Comparison of ENCODE assay signal across 14 cellular contexts in the genomic region with DNA sequence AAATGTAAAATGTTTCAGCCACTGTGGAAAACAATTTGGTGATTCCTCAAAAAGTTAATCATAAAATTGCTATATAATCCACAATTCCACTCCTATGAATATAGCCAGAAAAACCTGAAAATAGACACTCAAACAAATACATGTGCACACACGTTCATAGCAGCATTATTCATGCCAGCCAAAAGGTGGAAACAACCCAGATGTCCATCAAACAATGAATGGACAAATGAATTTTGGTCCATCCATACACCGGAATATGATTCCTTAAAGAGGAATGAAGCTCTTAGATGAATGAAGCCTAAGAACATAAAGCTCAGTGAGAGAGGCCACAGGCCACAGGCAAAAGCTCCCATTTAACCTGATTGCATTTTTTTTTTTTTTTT.
A peak's percentile ranks its signal among the peaks of the same experiment; 100 is the strongest.
DNase-seq lines count a peak whose midpoint lies in the region; ATAC-seq and TF ChIP-seq lines count a peak whose summit lies in the region.
"Had no signal": no experiment of that assay in that cellular context is flagged by ENCODE, and none has a peak within 500 bp of the region (broad histone marks: within the 10 kb centered on the region; RNA-seq: fewer than 3 reads in every experiment).

No MANE protein-coding gene starts in this region.

- peak overlapping the region; percentile 70 to 90 (median 78) for H3K4me3 Mint-ChIP-seq in CD4-positive, CD25-positive, alpha-beta regulatory T cell
- H3K4me3 Mint-ChIP-seq in activated CD4-positive, alpha-beta memory T cell treated with anti-CD3 and anti-CD28 coated beads for 36 hours, result peak overlapping the region; percentile 31
- H3K4me3 Mint-ChIP-seq: WTC11 had no signal

- H3K27me3 ChIP-seq in CD4-positive, CD25-positive, alpha-beta regulatory T cell (ENCODE audit: control insufficient read depth, insufficient read depth, low read length), result no peaks in the 10 kb centered on the region
- no peaks in the 10 kb centered on the region for H3K27me3 ChIP-seq in foreskin keratinocyte
- H3K27me3 ChIP-seq: body of pancreas had no signal

- DNase-seq in CD4-positive, CD25-positive, alpha-beta regulatory T cell, result no peak
- DNase-seq in activated CD4-positive, alpha-beta memory T cell treated with anti-CD3 and anti-CD28 coated beads for 36 hours, result no peak
- DNase-seq in foreskin keratinocyte (peak; percentile 16 to 63), kidney glomerular epithelial cell (lab: John Stamatoyannopoulos, UW) (no peak), AG20443 (ENCODE audit: low spot score) (no peak)
- DNase-seq in effector CD8-positive, alpha-beta T cell (lab: John Stamatoyannopoulos, UW), result no peak
- DNase-seq: body of pancreas, mesendoderm, NCI-H2081 treated with DMSO at 0.1 percent for 48 hours, NCI-H774, SW 1271 had no signal

- no peaks in the 10 kb centered on the region for H3K36me3 Mint-ChIP-seq in CD4-positive, CD25-positive, alpha-beta regulatory T cell
- no peaks in the 10 kb centered on the region for H3K36me3 Mint-ChIP-seq in activated CD4-positive, alpha-beta memory T cell treated with anti-CD3 and anti-CD28 coated beads for 36 hours
- H3K36me3 Mint-ChIP-seq: WTC11 had no signal

- CTCF ChIA-PET in activated CD4-positive, alpha-beta memory T cell treated with anti-CD3 and anti-CD28 coated beads for 36 hours (lab: Charles Lee), result interaction anchor here (0.9 to 1.7 kb wide), 5 partner anchors 8 to 169 kb away, joined by 3 to 5 read pairs (median 4); no protein-coding TSS in a partner anchor

- H3K4me3 ChIP-seq in CD4-positive, CD25-positive, alpha-beta regulatory T cell (ENCODE audit: low read depth, low read length), result peak overlapping the region; percentile 54
- H3K4me3 ChIP-seq: body of pancreas had no signal

- peak overlapping the region; percentile 60 for H3K27ac ChIP-seq in CD4-positive, CD25-positive, alpha-beta regulatory T cell (ENCODE audit: insufficient read depth, low read length, poor library complexity, severe bottlenecking)
- no peak overlapping the region for H3K27ac ChIP-seq in foreskin keratinocyte
- H3K27ac ChIP-seq: body of pancreas had no signal

- no peak for TF ChIP-seq CTCF in foreskin keratinocyte (conservative IDR thresholded peaks at IDR 0.05)

- no peaks in the 10 kb centered on the region for H3K9me3 ChIP-seq in CD4-positive, CD25-positive, alpha-beta regulatory T cell (ENCODE audit: control insufficient read depth in 2 of 2, low read length in 2 of 2)
- H3K9me3 ChIP-seq: body of pancreas had no signal

- POLR2A ChIA-PET in activated CD4-positive, alpha-beta memory T cell treated with anti-CD3 and anti-CD28 coated beads for 36 hours (lab: Charles Lee), result interaction anchor here (0.6 to 1.9 kb wide), 4 partner anchors 9 to 380 kb away, joined by 3 to 10 read pairs (median 6); a partner anchor contains a TSS

- ATAC-seq in CD4-positive, CD25-positive, alpha-beta regulatory T cell (ENCODE audit: low read depth in 2 of 2), result no peak
- ATAC-seq in GM18867 (IDR thresholded peaks at IDR 0.05; ENCODE audit: unreplicated experiment) (peak; percentile 4), foreskin keratinocyte (no peak), GM21619 (IDR thresholded peaks at IDR 0.05; ENCODE audit: unreplicated experiment) (no peak)
- ATAC-seq: body of pancreas, WTC11 had no signal

- H3K4me1 Mint-ChIP-seq in CD4-positive, CD25-positive, alpha-beta regulatory T cell, result peaks cover 13 to 42% (median 24%) of the 10 kb centered on the region in 4 donors
- peaks cover 46% of the 10 kb centered on the region for H3K4me1 Mint-ChIP-seq in activated CD4-positive, alpha-beta memory T cell treated with anti-CD3 and anti-CD28 coated beads for 36 hours (ENCODE audit: low read depth)

- H3K9me3 Mint-ChIP-seq in CD4-positive, CD25-positive, alpha-beta regulatory T cell, result peaks cover 0 to 2% (median 0%) of the 10 kb centered on the region in 7 donors
- H3K9me3 Mint-ChIP-seq in activated CD4-positive, alpha-beta memory T cell treated with anti-CD3 and anti-CD28 coated beads for 36 hours, result no peaks in the 10 kb centered on the region
- H3K9me3 Mint-ChIP-seq: WTC11 had no signal

- peaks cover 56% of the 10 kb centered on the region for H3K4me1 ChIP-seq in CD4-positive, CD25-positive, alpha-beta regulatory T cell (ENCODE audit: control insufficient read depth, insufficient read depth, low read length, poor library complexity, severe bottlenecking)
- H3K4me1 ChIP-seq in foreskin keratinocyte, result no peaks in the 10 kb centered on the region

- intact Hi-C loops in activated CD4-positive, alpha-beta memory T cell treated with anti-CD3 and anti-CD28 coated beads for 36 hours (cut with micrococcal nuclease), result loop anchor here (1.0 to 10.0 kb wide), 5 partner anchors 38 to 369 kb away; a partner anchor contains a TSS

- peak overlapping the region; percentile 48 to 98 (median 91) for H3K27ac Mint-ChIP-seq in CD4-positive, CD25-positive, alpha-beta regulatory T cell
- H3K27ac Mint-ChIP-seq in activated CD4-positive, alpha-beta memory T cell treated with anti-CD3 and anti-CD28 coated beads for 36 hours, result peak overlapping the region; percentile 25
- H3K27ac Mint-ChIP-seq: WTC11 had no signal

- H3K36me3 ChIP-seq in CD4-positive, CD25-positive, alpha-beta regulatory T cell (ENCODE audit: control insufficient read depth, insufficient read depth, low read length), result no peaks in the 10 kb centered on the region

- peaks cover 3% of the 10 kb centered on the region for H3K27me3 Mint-ChIP-seq in CD4-positive, CD25-positive, alpha-beta regulatory T cell
- H3K27me3 Mint-ChIP-seq in activated CD4-positive, alpha-beta memory T cell treated with anti-CD3 and anti-CD28 coated beads for 36 hours, result peaks cover 2% of the 10 kb centered on the region

Comparison
In these comparisons a context has a peak if more than half of its experiments do, and no peak if none do; other contexts are left out.
1. DNase-seq: peak in foreskin keratinocyte (2 of 2); none in CD4-positive, CD25-positive, alpha-beta regulatory T cell (0 of 3), activated CD4-positive, alpha-beta memory T cell treated with anti-CD3 and anti-CD28 coated beads for 36 hours (single experiment), effector CD8-positive, alpha-beta T cell (single experiment), kidney glomerular epithelial cell (single experiment) and AG20443 (single experiment).